Comparison of ENCODE assay signal across 1 cellular context in genomic region chr9:127853312-127854168, GRCh38.
TF ChIP-seq lines count a peak whose summit lies in the region.

No MANE protein-coding gene starts in this region.

TF ChIP-seq in K562, 482 proteins besides CTCF, POLR2A, EP300 and RAD21:
- TF ChIP-seq RBM22 (IDR thresholded peaks at IDR 0.05; ENCODE audit: low read depth, low read length, poor library complexity, severe bottlenecking) (no peak), BCOR (IDR thresholded peaks at IDR 0.05) (peak; percentile 73), U2AF2 (optimal IDR thresholded peaks at IDR 0.05; ENCODE audit: low read depth, low read length) (no peak), RCOR1 (IDR thresholded peaks at IDR 0.05; ENCODE audit: borderline replicate concordance in 1 of 2, low read depth in 2 of 2, low read length in 2 of 2) (0 out of 4 replicates have a peak, but pooled peaks of 1 of the 2 experiments have one; percentile 7), GATAD2A (IDR thresholded peaks at IDR 0.05) (no peak), ZNF707 (CRISPR knock-in tag; conservative IDR thresholded peaks at IDR 0.05) (no peak), ID3 (CRISPR knock-in tag; IDR thresholded peaks at IDR 0.05) (no peak), ID3 (tag; IDR thresholded peaks at IDR 0.05) (no peak), CXXC5 (CRISPR knock-in tag; IDR thresholded peaks at IDR 0.05) (no peak), RBM25 (IDR thresholded peaks at IDR 0.05; ENCODE audit: low read depth, low read length, severe bottlenecking) (peak; percentile 15), FOXO4 (CRISPR knock-in tag; IDR thresholded peaks at IDR 0.05) (no peak), ARID1B (IDR thresholded peaks at IDR 0.05) (no peak), HDAC2 (IDR thresholded peaks at IDR 0.05) (0 out of 2 replicates have a peak, but pooled peaks have one; percentile 29), PTBP1 (IDR thresholded peaks at IDR 0.05; ENCODE audit: low read depth, low read length) (no peak), ETS1 (conservative IDR thresholded peaks at IDR 0.05; ENCODE audit: control insufficient read depth, low read depth, low read length) (no peak), FOXK2 (conservative IDR thresholded peaks at IDR 0.05 in 1 of 2, IDR thresholded peaks at IDR 0.05 in 1 of 2; ENCODE audit: low read depth in 2 of 2) (no peak), HNRNPL (IDR thresholded peaks at IDR 0.05; ENCODE audit: low read depth, low read length) (no peak), ZFX (CRISPR knock-in tag; IDR thresholded peaks at IDR 0.05) (no peak), ZFP36 (IDR thresholded peaks at IDR 0.05; ENCODE audit: low read depth, low read length, partially characterized antibody) (peak; percentile 70), BDP1 (IDR thresholded peaks at IDR 0.05; ENCODE audit: insufficient read depth, insufficient read length) (no peak), MYNN (IDR thresholded peaks at IDR 0.05) (no peak), MYNN (CRISPR knock-in tag; IDR thresholded peaks at IDR 0.05) (no peak)
